18 cellular contexts compared by ENCODE assay signal in the genomic region with DNA sequence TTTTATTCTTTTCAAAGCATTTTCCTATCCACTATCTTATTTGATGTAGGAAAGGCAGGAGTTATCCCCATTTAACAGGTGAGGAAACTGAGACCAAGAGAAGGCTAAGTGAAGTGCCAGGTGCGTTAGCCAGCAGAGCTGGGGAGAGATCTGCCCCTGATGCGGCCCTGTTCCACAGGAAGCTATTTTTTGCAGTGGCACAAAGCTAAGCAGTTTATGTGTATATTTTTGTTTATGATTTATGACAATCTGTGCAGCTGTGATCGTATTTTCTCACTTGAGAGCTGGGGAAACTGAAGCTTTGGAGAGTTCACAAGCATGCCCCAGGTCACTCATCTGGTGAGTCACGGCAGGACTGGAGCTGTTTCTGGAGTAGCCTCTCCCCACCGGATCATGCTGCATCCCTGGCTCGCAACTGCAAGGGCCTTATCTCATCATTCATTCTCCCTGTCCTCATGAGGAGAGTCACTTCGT. TPM values are rescaled to one million over a fixed set of nuclear protein-coding genes. Genes with fewer than 3 reads are reported as not detected.
A peak's percentile ranks its signal among the peaks of the same experiment; 100 is the strongest.
DNase-seq lines count a peak whose midpoint lies in the region; ATAC-seq and TF ChIP-seq lines count a peak whose summit lies in the region.
"Had no signal": no experiment of that assay in that cellular context is flagged by ENCODE, and none has a peak within 500 bp of the region (broad histone marks: within the 10 kb centered on the region; RNA-seq: fewer than 3 reads in every experiment).

No MANE protein-coding gene starts in this region.

- no peaks in the 10 kb centered on the region for H3K9me3 ChIP-seq in MG63
- H3K9me3 ChIP-seq: BLaER1, thyroid gland had no signal

- intact Hi-C loops in Calu3 (cut with micrococcal nuclease; ENCODE audit: unreplicated experiment) = no loop called here

- ATAC-seq in omental fat pad (ENCODE audit: low FRiP score) (peak; percentile 22), HG03442 (IDR thresholded peaks at IDR 0.05; ENCODE audit: unreplicated experiment) (no peak)

- BruUV-seq in Calu3 (replicated peaks; lab: Mats Ljungman, UMichigan) = no TSS peak

- H3K36me3 ChIP-seq in MG63 = no peaks in the 10 kb centered on the region

- no peaks in the 10 kb centered on the region for H3K27me3 ChIP-seq in MG63
- H3K27me3 ChIP-seq: BLaER1, thyroid gland had no signal

- DNase-seq in EL (peak; percentile 7), RPMI7951 (ENCODE audit: low read depth) (peak; percentile 2), fibroblast of pulmonary artery (ENCODE audit: low read depth) (peak; percentile 14), omental fat pad (ENCODE audit: low spot score) (no peak), MG63 (no peak), Calu3 (no peak)
- DNase-seq in activated CD4-positive, alpha-beta T cell treated with anti-CD3 and anti-CD28 coated beads for 1 hour = no peak
- DNase-seq: activated effector memory CD4-positive, alpha-beta T cell treated with anti-CD3 and anti-CD28 coated beads, Interleukin-2, amount 50 U/mL, for 16 hours; cortex of kidney; DMS79; NCI-H1436; NCI-H226; NK-92 treated with Interleukin-12 subunit alpha and Interleukin-12 subunit beta, amount 100 ng/mL, for 24 hours; SHP77 treated with DMSO at 0.1 percent for 48 hours; thyroid gland had no signal

- CTCF ChIA-PET in Calu3 (lab: Charles Lee) = no interaction called here

- H3K27ac Mint-ChIP-seq in Calu3 (ENCODE audit: unreplicated experiment) = no peak overlapping the region
- H3K27ac Mint-ChIP-seq: T-helper 2 cell treated with Interferon-gamma antibody and Interleukin-4, amounts not matched to agents 5 μg/mL and 100 μg/mL, for 36 hours had no signal

- no peaks in the 10 kb centered on the region for H3K4me1 Mint-ChIP-seq in Calu3 (ENCODE audit: low read depth, unreplicated experiment)

- H3K4me3 ChIP-seq in fibroblast of pulmonary artery (replicated peaks; ENCODE audit: low read depth, low read length) (no peak overlapping the region), MG63 (no peak overlapping the region)
- H3K4me3 ChIP-seq: BLaER1, thyroid gland had no signal

- H3K4me3 Mint-ChIP-seq in Calu3 (ENCODE audit: low read depth, unreplicated experiment) = no peak overlapping the region
- H3K4me3 Mint-ChIP-seq: T-helper 2 cell treated with Interferon-gamma antibody and Interleukin-4, amounts not matched to agents 5 μg/mL and 100 μg/mL, for 36 hours had no signal

- H3K36me3 Mint-ChIP-seq in Calu3 (ENCODE audit: insufficient read depth, unreplicated experiment) = no peaks in the 10 kb centered on the region

- no peaks in the 10 kb centered on the region for H3K9me3 Mint-ChIP-seq in Calu3 (ENCODE audit: low read depth, unreplicated experiment)
- H3K9me3 Mint-ChIP-seq: T-helper 2 cell treated with Interferon-gamma antibody and Interleukin-4, amounts not matched to agents 5 μg/mL and 100 μg/mL, for 36 hours had no signal

- no peaks in the 10 kb centered on the region for H3K27me3 Mint-ChIP-seq in Calu3 (ENCODE audit: unreplicated experiment)

- TF ChIP-seq CTCF in fibroblast of pulmonary artery (IDR thresholded peaks at IDR 0.05; ENCODE audit: low read length, missing control alignments) (no peak), omental fat pad (IDR thresholded peaks at IDR 0.05) (no peak), Calu3 (IDR thresholded peaks at IDR 0.05; ENCODE audit: unreplicated experiment) (no peak)

RNA-seq across cellular contexts. Expression of a gene that starts 38.8 kb away (rescaled TPM):
- 0.39 and 1.2 TPM in 2 replicates for total RNA-seq in RPMI7951 (2014; rRNA removed; shearing (Covaris generic))
- total RNA-seq in omental fat pad (1 to 10 TPM; 2.5 to 6.8 (median 5.8) TPM), Calu3 (2022) (5.9 and 7.7 TPM in 2 replicates)
- 0.92 TPM in 1 of 2 replicates, not detected in the other for total RNA-seq in MG63 (2014; rRNA removed; shearing (Covaris generic); ENCODE audit: low replicate concordance)

RNA-seq across cellular contexts. Expression of a gene that starts 38.9 kb away (rescaled TPM):
- not detected in 2 replicates for total RNA-seq in RPMI7951 (2014; rRNA removed; shearing (Covaris generic))
- total RNA-seq in omental fat pad = 10 to 100 TPM; 25.3 to 41.9 (median 34.4) TPM
- total RNA-seq in MG63 (2014; rRNA removed; shearing (Covaris generic); ENCODE audit: low replicate concordance) = 0.07 TPM in 1 of 2 replicates, not detected in the other
- 0.07 and 0.12 TPM in 2 replicates for total RNA-seq in Calu3 (2022)

Comparison
In these comparisons a context has a peak if more than half of its experiments do, and no peak if none do; other contexts are left out.
1. DNase-seq: peak in EL (single experiment), RPMI7951 (single experiment) and fibroblast of pulmonary artery (single experiment); none in omental fat pad (single experiment), MG63 (single experiment), Calu3 (single experiment) and activated CD4-positive, alpha-beta T cell treated with anti-CD3 and anti-CD28 coated beads for 1 hour (single experiment).
2. RNA of a gene that starts 38.9 kb away (total RNA-seq): 25.3 to 41.9 TPM in omental fat pad; 0.07 to 0.12 TPM in Calu3, 0.07 TPM in MG63 and not detected in RPMI7951; every median in the first group is over 10 times any median in the second.